8 cellular contexts compared by ENCODE assay signal in the genomic region with DNA sequence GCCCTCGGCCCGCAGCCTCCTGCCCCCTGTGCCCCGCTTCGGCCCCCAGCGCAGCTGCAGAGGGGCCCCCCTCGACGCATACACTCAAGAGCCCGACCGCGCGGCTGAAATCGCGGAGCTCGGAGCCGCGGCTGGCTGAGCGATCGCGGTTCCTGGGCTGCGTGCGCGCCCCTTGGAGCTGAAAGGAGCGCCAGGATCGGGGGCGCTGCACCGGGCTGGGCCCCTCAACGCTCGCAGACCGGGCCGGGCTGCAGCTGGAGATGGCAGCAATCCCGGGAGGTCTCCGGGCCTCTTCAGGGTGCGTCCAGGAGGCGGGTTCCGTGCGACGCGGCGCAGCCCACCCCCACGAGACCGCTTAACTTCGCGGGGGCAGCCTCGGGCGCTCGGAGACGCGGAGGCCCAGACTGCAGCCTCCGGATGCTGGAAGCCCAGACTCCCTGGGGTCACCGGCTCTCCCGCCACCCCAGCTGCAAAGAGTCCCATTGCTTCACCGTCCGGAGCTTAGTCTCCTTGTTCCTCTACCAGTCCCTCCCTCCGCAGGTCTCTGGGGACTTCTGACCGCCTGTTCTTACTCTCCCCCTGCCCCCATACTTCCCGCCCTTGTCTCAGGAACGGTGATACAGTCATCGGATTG.
DNase-seq lines count a peak whose midpoint lies in the region; ATAC-seq and TF ChIP-seq lines count a peak whose summit lies in the region.

No MANE protein-coding gene starts in this region.

- H3K27ac ChIP-seq in iPS-20b (ENCODE audit: low read length) (no peak overlapping the region), stomach (no peak overlapping the region), mesendoderm (ENCODE audit: low read depth, low read length) (no peak overlapping the region)

- H3K4me1 ChIP-seq in iPS-20b (ENCODE audit: insufficient read depth, low read length), result no peaks in the 10 kb centered on the region
- H3K4me1 ChIP-seq in stomach, result peaks cover 13 to 26% (median 18%) of the 10 kb centered on the region in 4 donors
- no peaks in the 10 kb centered on the region for H3K4me1 ChIP-seq in mesendoderm (ENCODE audit: control insufficient read depth, low read depth, low read length)

- no peak overlapping the region for H3K23ac ChIP-seq in mesendoderm (ENCODE audit: low read length)

- DNase-seq in activated naive CD4-positive, alpha-beta T cell treated with anti-CD3 and anti-CD28 coated beads, Interleukin-2, amount 50 U/mL, for 72 hours (ENCODE audit: low spot score in 2 of 2), result no peak
- DNase-seq in stomach (no peak), NCI-H1694 (lab: John Stamatoyannopoulos, UW) (no peak), mesendoderm (no peak)
- DNase-seq in stimulated activated CD4-positive, alpha-beta T cell treated with anti-CD3 and anti-CD28 coated beads, Interleukin-15, amount 100 ng/mL, for 24 hours, result no peak

- peak overlapping the region; percentile 56 to 61 for H3K27ac Mint-ChIP-seq in activated naive CD4-positive, alpha-beta T cell treated with anti-CD3 and anti-CD28 coated beads, Interleukin-2, amount 50 U/mL, for 72 hours

- H3K18ac ChIP-seq in mesendoderm (ENCODE audit: low read length), result no peak overlapping the region

- WGBS in stomach, 5 donors, result 3 to 9% (median 3%) methylated on average over 19 to 58 of the region's 58 CpGs
- WGBS in mesendoderm (ENCODE audit: extremely low coverage, insufficient coverage, low lambda C conversion rate), result no CpG with 5 or more reads among the region's 58 CpGs

- TF ChIP-seq POLR2A in stomach (IDR thresholded peaks at IDR 0.05), result no peak

- no peaks in the 10 kb centered on the region for H3K79me1 ChIP-seq in mesendoderm (ENCODE audit: low read length)

- no peak for TF ChIP-seq CTCF in GM12875 (IDR thresholded peaks at IDR 0.05; ENCODE audit: borderline replicate concordance, insufficient read depth, low read depth, low read length)
- TF ChIP-seq CTCF in stomach (IDR thresholded peaks at IDR 0.05), result no peak

- no peak overlapping the region for H4K8ac ChIP-seq in mesendoderm (ENCODE audit: low read depth, low read length)

- H3K79me2 ChIP-seq in mesendoderm (ENCODE audit: control insufficient read depth, insufficient read depth, low read length), result no peaks in the 10 kb centered on the region

- no peak overlapping the region for H2BK15ac ChIP-seq in mesendoderm (replicated peaks; ENCODE audit: low read depth)

- intact Hi-C loops in stomach (cut with DNase I; ENCODE audit: low total_unique reads), result no loop called here

- no peak overlapping the region for H2BK5ac ChIP-seq in mesendoderm (ENCODE audit: low read length)

- no peaks in the 10 kb centered on the region for H3K9me3 Mint-ChIP-seq in activated naive CD4-positive, alpha-beta T cell treated with anti-CD3 and anti-CD28 coated beads, Interleukin-2, amount 50 U/mL, for 72 hours

- no peak overlapping the region for H2AK5ac ChIP-seq in mesendoderm (ENCODE audit: low read length)

- H3K4ac ChIP-seq in mesendoderm (ENCODE audit: low read depth, low read length), result no peak overlapping the region

- no peak overlapping the region for H4K5ac ChIP-seq in mesendoderm (ENCODE audit: low read length)

- no peak overlapping the region for H3K4me2 ChIP-seq in mesendoderm (ENCODE audit: low read length)

- ATAC-seq in HG03354 (IDR thresholded peaks at IDR 0.05; ENCODE audit: poor library complexity, severe bottlenecking, unreplicated experiment), result peak; percentile 28
- ATAC-seq in activated naive CD4-positive, alpha-beta T cell treated with anti-CD3 and anti-CD28 coated beads, Interleukin-2, amount 50 U/mL, for 72 hours, result peak; percentile 4 to 15

- no peaks in the 10 kb centered on the region for H3K36me3 ChIP-seq in iPS-20b (ENCODE audit: insufficient read depth, low read depth, low read length)
- H3K36me3 ChIP-seq in stomach, result no peaks in the 10 kb centered on the region
- H3K36me3 ChIP-seq in mesendoderm (ENCODE audit: control insufficient read depth, insufficient read depth, low read length), result no peaks in the 10 kb centered on the region

- TF ChIP-seq EP300 in stomach (IDR thresholded peaks at IDR 0.05), result no peak

- no peak overlapping the region for H3K56ac ChIP-seq in mesendoderm (ENCODE audit: low read length)

- H3K9me3 ChIP-seq in iPS-20b (ENCODE audit: insufficient read depth, low read depth, low read length), result no peaks in the 10 kb centered on the region
- no peaks in the 10 kb centered on the region for H3K9me3 ChIP-seq in stomach

- peak overlapping the region; percentile 3; the same call in 1 of the 2 replicates for H3K9ac ChIP-seq in iPS-20b (ENCODE audit: low read depth, low read length)
- no peak overlapping the region for H3K9ac ChIP-seq in mesendoderm (ENCODE audit: low read length)

- H3K27me3 ChIP-seq in iPS-20b (ENCODE audit: insufficient read depth, low read length) (peaks cover 74% of the 10 kb centered on the region), stomach (peaks cover 0 to 47% (median 14%) of the 10 kb centered on the region in 3 donors), mesendoderm (ENCODE audit: insufficient read depth, low read length, poor library complexity) (no peaks in the 10 kb centered on the region)

- H3K4me3 ChIP-seq in GM12875 (ENCODE audit: low read depth, low read length) (peak overlapping the region; percentile 68), iPS-20b (ENCODE audit: low read length) (peak overlapping the region; percentile 63), stomach (peak overlapping the region; percentile 36 to 47 (median 42)), mesendoderm (ENCODE audit: low read length) (no peak overlapping the region)

- H3K36me3 Mint-ChIP-seq in activated naive CD4-positive, alpha-beta T cell treated with anti-CD3 and anti-CD28 coated beads, Interleukin-2, amount 50 U/mL, for 72 hours, result no peaks in the 10 kb centered on the region

- H2BK120ac ChIP-seq in mesendoderm (ENCODE audit: low read depth, low read length), result no peak overlapping the region
